In the genomic region with DNA sequence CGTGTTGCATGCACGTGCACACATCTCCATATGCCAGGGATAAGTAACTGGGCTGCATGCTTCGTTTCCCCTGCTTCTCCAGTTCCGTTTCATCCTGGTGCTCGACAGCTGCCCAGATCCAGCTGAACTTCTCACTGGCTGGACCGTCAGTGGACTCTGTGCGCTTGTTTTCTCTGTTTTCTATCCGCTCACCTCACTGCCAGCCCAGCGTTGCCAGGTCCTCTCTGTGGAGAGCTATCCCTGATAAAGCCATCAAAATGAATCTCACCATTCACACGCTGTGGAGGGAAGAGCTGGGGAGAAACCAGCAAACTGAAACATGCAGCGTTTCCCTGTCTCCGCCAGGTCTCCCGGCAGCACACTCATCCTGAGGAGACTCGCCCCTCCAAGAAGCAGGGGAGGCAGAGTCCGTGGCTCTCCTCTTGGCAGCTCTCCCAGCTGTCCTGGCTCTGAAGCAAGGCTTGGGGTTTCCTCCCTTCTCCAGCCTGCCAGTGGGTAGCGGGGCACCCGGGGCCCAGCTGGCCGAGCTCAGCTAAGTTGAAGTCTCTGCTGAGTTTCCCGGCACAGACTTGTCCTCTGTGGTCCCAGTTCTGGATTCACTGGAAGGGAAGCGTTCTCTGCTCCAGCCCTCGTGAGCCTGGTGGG, we compare ENCODE assay signal across 10 cellular contexts.
DNase-seq lines count a peak whose midpoint lies in the region; ATAC-seq and TF ChIP-seq lines count a peak whose summit lies in the region.
"Had no signal": no experiment of that assay in that cellular context is flagged by ENCODE, and none has a peak within 500 bp of the region (broad histone marks: within the 10 kb centered on the region; RNA-seq: fewer than 3 reads in every experiment).

No MANE protein-coding gene starts in this region.

- peaks cover 41% of the 10 kb centered on the region for H3K36me3 Mint-ChIP-seq in activated naive CD8-positive, alpha-beta T cell treated with anti-CD3 and anti-CD28 coated beads, Interleukin-2, amount 50 U/mL, for 24 hours (ENCODE audit: low read depth)
- peaks cover 13% of the 10 kb centered on the region for H3K36me3 Mint-ChIP-seq in activated naive CD8-positive, alpha-beta T cell treated with anti-CD3 and anti-CD28 coated beads for 36 hours

- H3K27me3 ChIP-seq in mesendoderm (ENCODE audit: insufficient read depth, low read length, poor library complexity) (no peaks in the 10 kb centered on the region), uterus (no peaks in the 10 kb centered on the region)
- H3K27me3 ChIP-seq: colonic mucosa had no signal

- no peaks in the 10 kb centered on the region for H3K4me1 ChIP-seq in mesendoderm (ENCODE audit: control insufficient read depth, low read depth, low read length)
- peaks cover 0 to 10% of the 10 kb centered on the region in 2 donors for H3K4me1 ChIP-seq in uterus
- H3K4me1 ChIP-seq: colonic mucosa had no signal

- no peak overlapping the region for H3K18ac ChIP-seq in mesendoderm (ENCODE audit: low read length)

- H3K36me3 ChIP-seq in mesendoderm (ENCODE audit: control insufficient read depth, insufficient read depth, low read length) (peaks cover 10% of the 10 kb centered on the region), uterus (no peaks in the 10 kb centered on the region)
- H3K36me3 ChIP-seq: colonic mucosa had no signal

- no peak overlapping the region for H2BK120ac ChIP-seq in mesendoderm (ENCODE audit: low read depth, low read length)

- no peak overlapping the region for H3K4ac ChIP-seq in mesendoderm (ENCODE audit: low read depth, low read length)

- no peak overlapping the region for H2BK5ac ChIP-seq in mesendoderm (ENCODE audit: low read length)

- no peak overlapping the region for H3K4me3 ChIP-seq in mesendoderm (ENCODE audit: low read length)
- no peak overlapping the region for H3K4me3 ChIP-seq in uterus
- H3K4me3 ChIP-seq: colonic mucosa had no signal

- TF ChIP-seq CTCF in uterus (IDR thresholded peaks at IDR 0.05): no peak

- no peak overlapping the region for H2AK5ac ChIP-seq in mesendoderm (ENCODE audit: low read length)

- no peaks in the 10 kb centered on the region for H3K9me3 Mint-ChIP-seq in activated naive CD8-positive, alpha-beta T cell treated with anti-CD3 and anti-CD28 coated beads, Interleukin-2, amount 50 U/mL, for 24 hours
- no peaks in the 10 kb centered on the region for H3K9me3 Mint-ChIP-seq in activated naive CD8-positive, alpha-beta T cell treated with anti-CD3 and anti-CD28 coated beads for 36 hours

- H4K5ac ChIP-seq in mesendoderm (ENCODE audit: low read length): no peak overlapping the region

- intact Hi-C loops in uterus (cut with DNase I; ENCODE audit: low total_unique reads): no loop called here

- ATAC-seq in activated naive CD8-positive, alpha-beta T cell treated with anti-CD3 and anti-CD28 coated beads, Interleukin-2, amount 50 U/mL, for 24 hours: no peak
- no peak for ATAC-seq in HG03025 (IDR thresholded peaks at IDR 0.05; ENCODE audit: low FRiP score, unreplicated experiment)

- H2BK15ac ChIP-seq in mesendoderm (replicated peaks; ENCODE audit: low read depth): no peak overlapping the region

- no peak overlapping the region for H3K9ac ChIP-seq in mesendoderm (ENCODE audit: low read length)

- peaks cover 3% of the 10 kb centered on the region for H3K4me1 Mint-ChIP-seq in activated naive CD8-positive, alpha-beta T cell treated with anti-CD3 and anti-CD28 coated beads, Interleukin-2, amount 50 U/mL, for 24 hours
- peaks cover 6% of the 10 kb centered on the region for H3K4me1 Mint-ChIP-seq in activated naive CD8-positive, alpha-beta T cell treated with anti-CD3 and anti-CD28 coated beads for 36 hours

- WGBS in mesendoderm (ENCODE audit: extremely low coverage, insufficient coverage, low lambda C conversion rate): no CpG with 5 or more reads among the region's 21 CpGs

- H3K9me3 ChIP-seq in uterus: no peaks in the 10 kb centered on the region
- H3K9me3 ChIP-seq: colonic mucosa had no signal

- peaks cover 2% of the 10 kb centered on the region for H3K79me2 ChIP-seq in mesendoderm (ENCODE audit: control insufficient read depth, insufficient read depth, low read length)

- H3K79me1 ChIP-seq in mesendoderm (ENCODE audit: low read length): peaks cover 13% of the 10 kb centered on the region

- no peaks in the 10 kb centered on the region for H3K27me3 Mint-ChIP-seq in activated naive CD8-positive, alpha-beta T cell treated with anti-CD3 and anti-CD28 coated beads, Interleukin-2, amount 50 U/mL, for 24 hours
- no peaks in the 10 kb centered on the region for H3K27me3 Mint-ChIP-seq in activated naive CD8-positive, alpha-beta T cell treated with anti-CD3 and anti-CD28 coated beads for 36 hours

- no peak for DNase-seq in activated naive CD8-positive, alpha-beta T cell treated with anti-CD3 and anti-CD28 coated beads, Interleukin-2, amount 50 U/mL, for 24 hours
- DNase-seq in activated naive CD8-positive, alpha-beta T cell treated with anti-CD3 and anti-CD28 coated beads for 36 hours: no peak
- DNase-seq in dermis blood vessel endothelial cell: peak; percentile 57
- no peak for DNase-seq in mesendoderm
- DNase-seq in uterus: peak; percentile 59 to 70
- no peak for DNase-seq in 8988T
- DNase-seq in occipital lobe (lab: John Stamatoyannopoulos, UW): no peak
- DNase-seq: colonic mucosa, NCI-H2081 treated with DMSO at 0.1 percent for 48 hours had no signal

- peak overlapping the region; percentile 31 for H3K27ac Mint-ChIP-seq in activated naive CD8-positive, alpha-beta T cell treated with anti-CD3 and anti-CD28 coated beads, Interleukin-2, amount 50 U/mL, for 24 hours
- no peak overlapping the region for H3K27ac Mint-ChIP-seq in activated naive CD8-positive, alpha-beta T cell treated with anti-CD3 and anti-CD28 coated beads for 36 hours

- no peak for TF ChIP-seq POLR2A in uterus (IDR thresholded peaks at IDR 0.05)

- no peak overlapping the region for H3K56ac ChIP-seq in mesendoderm (ENCODE audit: low read length)

- H3K4me3 Mint-ChIP-seq in activated naive CD8-positive, alpha-beta T cell treated with anti-CD3 and anti-CD28 coated beads, Interleukin-2, amount 50 U/mL, for 24 hours: no peak overlapping the region
- no peak overlapping the region for H3K4me3 Mint-ChIP-seq in activated naive CD8-positive, alpha-beta T cell treated with anti-CD3 and anti-CD28 coated beads for 36 hours

- no peak overlapping the region for H3K4me2 ChIP-seq in mesendoderm (ENCODE audit: low read length)

- no peak overlapping the region for H3K27ac ChIP-seq in mesendoderm (ENCODE audit: low read depth, low read length)
- H3K27ac ChIP-seq in uterus: peak overlapping the region in 1 of 2 donors; percentile 23
- H3K27ac ChIP-seq: colonic mucosa had no signal

- H3K23ac ChIP-seq in mesendoderm (ENCODE audit: low read length): peak overlapping the region; percentile 66

- H4K8ac ChIP-seq in mesendoderm (ENCODE audit: low read depth, low read length): no peak overlapping the region

Comparison
In these comparisons a context has a peak if more than half of its experiments do, and no peak if none do; other contexts are left out.
1. DNase-seq: peak in dermis blood vessel endothelial cell (single experiment) and uterus (2 of 2); none in activated naive CD8-positive, alpha-beta T cell treated with anti-CD3 and anti-CD28 coated beads, Interleukin-2, amount 50 U/mL, for 24 hours (single experiment), activated naive CD8-positive, alpha-beta T cell treated with anti-CD3 and anti-CD28 coated beads for 36 hours (single experiment), mesendoderm (single experiment), 8988T (single experiment) and occipital lobe (single experiment).